In the genomic region with DNA sequence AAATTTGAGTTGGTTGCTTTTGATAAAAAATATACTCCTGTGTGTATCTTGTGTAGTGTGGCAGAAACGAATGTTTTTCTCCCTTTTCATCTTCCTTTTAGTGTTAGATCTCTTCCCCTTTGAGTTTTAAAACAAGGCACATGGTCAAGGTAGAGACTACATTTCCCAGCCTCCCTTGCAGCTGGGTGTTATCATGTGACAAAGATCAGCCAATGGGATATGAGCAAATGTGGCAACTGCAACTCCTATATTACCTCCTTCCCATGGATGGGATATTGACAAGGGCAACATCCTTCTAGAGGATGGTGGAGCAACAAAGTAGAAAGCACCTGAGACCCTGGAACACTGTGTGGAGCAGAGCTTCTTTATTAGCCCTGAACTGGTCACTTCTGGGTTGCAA, we compare ENCODE assay signal across 9 cellular contexts. TPM values are rescaled to one million over a fixed set of nuclear protein-coding genes. Genes with fewer than 3 reads are reported as not detected.
DNase-seq lines count a peak whose midpoint lies in the region; ATAC-seq lines count a peak whose summit lies in the region.
"Had no signal": no experiment of that assay in that cellular context is flagged by ENCODE, and none has a peak within 500 bp of the region (broad histone marks: within the 10 kb centered on the region; RNA-seq: fewer than 3 reads in every experiment).

No MANE protein-coding gene starts in this region.

- H3K27me3 Mint-ChIP-seq in activated naive CD4-positive, alpha-beta T cell treated with anti-CD3 and anti-CD28 coated beads for 36 hours (ENCODE audit: low read depth): peaks cover 2% of the 10 kb centered on the region

- peak; percentile 16 for DNase-seq in activated naive CD4-positive, alpha-beta T cell treated with anti-CD3 and anti-CD28 coated beads for 36 hours
- DNase-seq in activated naive CD4-positive, alpha-beta T cell treated with anti-CD3 and anti-CD28 coated beads, Interleukin-2, amount 50 U/mL, for 16 hours: no peak
- DNase-seq in NCI-H526 (lab: John Stamatoyannopoulos, UW): peak; percentile 2 to 36
- peak; percentile 2 for DNase-seq in central memory CD4-positive, alpha-beta T cell
- DNase-seq in stimulated activated naive CD8-positive, alpha-beta T cell treated with anti-CD3 and anti-CD28 coated beads, Interleukin-15, Interleukin-2, amounts not matched to agents 100 U/mL and 50 U/mL, for 24 hours: peak; percentile 7

- peaks cover 4% of the 10 kb centered on the region for H3K9me3 Mint-ChIP-seq in activated naive CD4-positive, alpha-beta T cell treated with anti-CD3 and anti-CD28 coated beads for 36 hours

- ATAC-seq in stimulated activated naive CD8-positive, alpha-beta T cell treated with anti-CD3 and anti-CD28 coated beads, Interleukin-15, Interleukin-2, amounts not matched to agents 100 U/mL and 50 U/mL, for 24 hours: no peak
- ATAC-seq in GM18909 (IDR thresholded peaks at IDR 0.05; ENCODE audit: poor library complexity, unreplicated experiment) (no peak), GM21447 (IDR thresholded peaks at IDR 0.05; ENCODE audit: unreplicated experiment) (no peak), HG02970 (IDR thresholded peaks at IDR 0.05; ENCODE audit: low FRiP score, unreplicated experiment) (no peak)

- intact Hi-C loops in activated naive CD4-positive, alpha-beta T cell treated with anti-CD3 and anti-CD28 coated beads for 36 hours (cut with micrococcal nuclease): no loop called here

- H3K4me3 Mint-ChIP-seq in activated naive CD4-positive, alpha-beta T cell treated with anti-CD3 and anti-CD28 coated beads for 36 hours: no peak overlapping the region
- H3K4me3 Mint-ChIP-seq: CD4-positive, CD25-positive, alpha-beta regulatory T cell had no signal

- no peak overlapping the region for H3K27ac Mint-ChIP-seq in activated naive CD4-positive, alpha-beta T cell treated with anti-CD3 and anti-CD28 coated beads for 36 hours
- H3K27ac Mint-ChIP-seq: CD4-positive, CD25-positive, alpha-beta regulatory T cell had no signal

- H3K36me3 Mint-ChIP-seq in activated naive CD4-positive, alpha-beta T cell treated with anti-CD3 and anti-CD28 coated beads for 36 hours (ENCODE audit: low read depth): no peaks in the 10 kb centered on the region
- H3K36me3 Mint-ChIP-seq: CD4-positive, CD25-positive, alpha-beta regulatory T cell had no signal

- H3K4me1 Mint-ChIP-seq in activated naive CD4-positive, alpha-beta T cell treated with anti-CD3 and anti-CD28 coated beads for 36 hours (ENCODE audit: low read depth): no peaks in the 10 kb centered on the region

- CTCF ChIA-PET in activated naive CD4-positive, alpha-beta T cell treated with anti-CD3 and anti-CD28 coated beads for 36 hours (lab: Charles Lee): interaction anchor here (0.6 kb wide), 1 partner anchor 29 kb away, joined by 5 read pairs; no protein-coding TSS in a partner anchor

RNA-seq across cellular contexts. Expression of gene ADGRE3, which starts 42.4 kb away (rescaled TPM):
- not detected for total RNA-seq in activated naive CD4-positive, alpha-beta T cell treated with anti-CD3 and anti-CD28 coated beads for 36 hours
- total RNA-seq: CD4-positive, CD25-positive, alpha-beta regulatory T cell had no signal

RNA-seq across cellular contexts. Expression of gene CLEC17A, which starts 49.4 kb away (rescaled TPM):
- total RNA-seq in activated naive CD4-positive, alpha-beta T cell treated with anti-CD3 and anti-CD28 coated beads for 36 hours: under 1 TPM; 0.15 to 0.26 TPM

RNA-seq across cellular contexts. Expression of gene ZNF333, which starts 57.6 kb away (rescaled TPM):
- 10 to 100 TPM; 28.6 to 31.7 TPM for total RNA-seq in activated naive CD4-positive, alpha-beta T cell treated with anti-CD3 and anti-CD28 coated beads for 36 hours
